Comparison of ENCODE assay signal across 17 cellular contexts in the genomic region with DNA sequence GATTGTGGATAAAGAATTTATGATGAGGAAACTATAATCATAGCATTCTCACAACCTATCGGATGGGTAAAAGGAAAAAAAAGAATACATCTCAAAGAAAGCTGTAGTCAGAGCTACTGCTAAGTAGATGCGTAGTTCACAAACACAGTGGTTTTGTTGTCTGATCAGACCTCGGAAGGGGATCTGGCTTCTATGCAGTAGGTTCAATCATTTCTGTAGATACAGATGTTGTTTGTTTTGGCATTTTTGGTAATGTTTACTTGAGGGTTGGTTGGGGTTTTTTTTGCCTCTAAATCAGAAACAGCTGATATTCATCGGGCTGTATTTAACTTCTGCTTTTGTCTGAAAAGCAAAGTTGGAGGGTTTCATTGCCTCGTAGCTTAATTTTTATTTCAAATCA.
"Had no signal": no experiment of that assay in that cellular context is flagged by ENCODE, and none has a peak within 500 bp of the region (broad histone marks: within the 10 kb centered on the region; RNA-seq: fewer than 3 reads in every experiment).

No MANE protein-coding gene starts in this region.

- H3K9me3 ChIP-seq: neutrophil, thoracic aorta, transverse colon had no signal

- H3K4me2 ChIP-seq: hepatocyte had no signal

- DNase-seq: cortex of kidney; effector memory CD4-positive, alpha-beta T cell; foreskin melanocyte; head of caudate nucleus; left colon; mammary epithelial cell; naive thymus-derived CD8-positive, alpha-beta T cell; posterior cingulate gyrus; small intestine; stimulated activated CD4-positive, alpha-beta T cell treated with anti-CD3 and anti-CD28 coated beads, Interleukin-12 subunit alpha, Interleukin-12 subunit beta, amount 100 ng/mL, for 4 hours; stimulated activated naive CD4-positive, alpha-beta T cell; stomach; substantia nigra; transverse colon had no signal

- H3K4me3 ChIP-seq: hepatocyte, stomach, thoracic aorta, transverse colon had no signal

- H2AFZ ChIP-seq: hepatocyte had no signal

- H3K27me3 ChIP-seq: hepatocyte, stomach, transverse colon had no signal

- H3K36me3 ChIP-seq: neutrophil, thoracic aorta, transverse colon had no signal

- H3K27ac ChIP-seq: hepatocyte, neutrophil, thoracic aorta, transverse colon had no signal
